In genomic region chr1:111592389-111593361, GRCh38 we compare ENCODE assay signal across 8 cellular contexts. TPM values are rescaled to one million over a fixed set of nuclear protein-coding genes. Genes with fewer than 3 reads are reported as not detected.
A peak's percentile ranks its signal among the peaks of the same experiment; 100 is the strongest.
DNase-seq lines count a peak whose midpoint lies in the region; ATAC-seq and TF ChIP-seq lines count a peak whose summit lies in the region.

No MANE protein-coding gene starts in this region.

- peak overlapping the region in 1 of 2 donors; percentile 33 for H3K9ac ChIP-seq in liver (ENCODE audit: low read depth in 1 of 2, low read length in 2 of 2)

- 39% methylated on average over 11 of the region's 11 CpGs for WGBS in liver

- peaks cover 43 to 55% (median 45%) of the 10 kb centered on the region in 3 donors for H3K4me1 Mint-ChIP-seq in IgD-negative memory B cell

- ATAC-seq in GM21723 (IDR thresholded peaks at IDR 0.05; ENCODE audit: unreplicated experiment): peak; percentile 78
- ATAC-seq in activated CD4-positive, CD25-positive, alpha-beta regulatory T cell treated with anti-CD3 and anti-CD28 coated beads, Interleukin-2, amount 50 U/mL, for 24 hours: peak; percentile 94 to 96

- H3K4me3 ChIP-seq in liver (ENCODE audit: low read depth in 1 of 3, low read length in 3 of 3): no peak overlapping the region

- H3K27me3 Mint-ChIP-seq in IgD-negative memory B cell: no peaks in the 10 kb centered on the region

- TF ChIP-seq CTCF in liver (IDR thresholded peaks at IDR 0.05; ENCODE audit: low read depth, low read length, missing input control): no peak

- peak; percentile 11 to 30 for TF ChIP-seq RAD21 in liver (IDR thresholded peaks at IDR 0.05)

- no peaks in the 10 kb centered on the region for H3K9me3 ChIP-seq in liver (ENCODE audit: control insufficient read depth in 4 of 4, low read length in 3 of 4)

- in situ Hi-C loops in G401 (cut with HindIII; ENCODE audit: low sequenced_read_pairs): no loop called here

- H3K4me1 ChIP-seq in liver (ENCODE audit: control insufficient read depth in 4 of 4, insufficient read depth in 4 of 4, low read length in 3 of 4): peaks cover 0 to 15% (median 4%) of the 10 kb centered on the region in 4 donors

- H3K27me3 ChIP-seq in liver (ENCODE audit: control insufficient read depth in 4 of 4, insufficient read depth in 4 of 4, low read length in 3 of 4): no peaks in the 10 kb centered on the region

- H3K4me3 Mint-ChIP-seq in IgD-negative memory B cell: peak overlapping the region; percentile 26 to 80 (median 34)

- no peaks in the 10 kb centered on the region for H3K36me3 Mint-ChIP-seq in IgD-negative memory B cell

- no peaks in the 10 kb centered on the region for H3K36me3 ChIP-seq in liver (ENCODE audit: control insufficient read depth in 4 of 4, insufficient read depth in 3 of 4, low read depth in 1 of 4, low read length in 3 of 4)

- H3K27ac Mint-ChIP-seq in IgD-negative memory B cell: peak overlapping the region; percentile 76 to 89 (median 79)

- DNase-seq in G401 (ENCODE audit: low spot score): peak; percentile 47
- peak; percentile 74 for DNase-seq in cerebellar cortex (ENCODE audit: low spot score)
- DNase-seq in stimulated activated CD4-positive, alpha-beta T cell treated with anti-CD3 and anti-CD28 coated beads, Interleukin-4, amount 100 ng/mL, for 4 hours: peak; percentile 92 to 98
- no peak for DNase-seq in NCI-H446 (lab: John Stamatoyannopoulos, UW)

- peak overlapping the region; percentile 25 to 29 for H3K27ac ChIP-seq in liver (ENCODE audit: low read depth in 1 of 2, low read length in 2 of 2)

- no peaks in the 10 kb centered on the region for H3K9me3 Mint-ChIP-seq in IgD-negative memory B cell

TF ChIP-seq in liver, 16 proteins besides CTCF, POLR2A, EP300 and RAD21:
- no peak for TF ChIP-seq YY1 (IDR thresholded peaks at IDR 0.05)
- peak; percentile 61 for TF ChIP-seq NR2F2 (IDR thresholded peaks at IDR 0.05)
- no peak for TF ChIP-seq HNF4G (IDR thresholded peaks at IDR 0.05)
- TF ChIP-seq, protein P1, sequence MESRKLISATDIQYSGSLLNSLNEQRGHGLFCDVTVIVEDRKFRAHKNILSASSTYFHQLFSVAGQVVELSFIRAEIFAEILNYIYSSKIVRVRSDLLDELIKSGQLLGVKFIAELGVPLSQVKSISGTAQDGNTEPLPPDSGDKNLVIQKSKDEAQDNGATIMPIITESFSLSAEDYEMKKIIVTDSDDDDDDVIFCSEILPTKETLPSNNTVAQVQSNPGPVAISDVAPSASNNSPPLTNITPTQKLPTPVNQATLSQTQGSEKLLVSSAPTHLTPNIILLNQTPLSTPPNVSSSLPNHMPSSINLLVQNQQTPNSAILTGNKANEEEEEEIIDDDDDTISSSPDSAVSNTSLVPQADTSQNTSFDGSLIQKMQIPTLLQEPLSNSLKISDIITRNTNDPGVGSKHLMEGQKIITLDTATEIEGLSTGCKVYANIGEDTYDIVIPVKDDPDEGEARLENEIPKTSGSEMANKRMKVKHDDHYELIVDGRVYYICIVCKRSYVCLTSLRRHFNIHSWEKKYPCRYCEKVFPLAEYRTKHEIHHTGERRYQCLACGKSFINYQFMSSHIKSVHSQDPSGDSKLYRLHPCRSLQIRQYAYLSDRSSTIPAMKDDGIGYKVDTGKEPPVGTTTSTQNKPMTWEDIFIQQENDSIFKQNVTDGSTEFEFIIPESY (IDR thresholded peaks at IDR 0.05): peak; percentile 22
- peak; percentile 60 for TF ChIP-seq SP1 (IDR thresholded peaks at IDR 0.05)
- peak; percentile 6 to 17 for TF ChIP-seq RXRA (IDR thresholded peaks at IDR 0.05)
- TF ChIP-seq EGR1 (IDR thresholded peaks at IDR 0.05; ENCODE audit: low read depth in 2 of 2): peak; percentile 35 to 65
- peak; percentile 47 to 71 for TF ChIP-seq JUND (IDR thresholded peaks at IDR 0.05)
TF ChIP-seq in liver: peak in this region for 6.

RNA-seq across cellular contexts. Expression of gene RAP1A, which starts 26.9 kb away (rescaled TPM):
- total RNA-seq in G401 (2014; rRNA removed; shearing (Covaris generic)): 29.9 and 38.6 TPM in 2 replicates
- 44.9 TPM for polyA plus RNA-seq in IgD-negative memory B cell
- total RNA-seq in liver: 10 to 100 TPM; 14.2 to 31.4 TPM
- polyA plus RNA-seq in liver: 10 to 100 TPM; 23.1 to 28.6 TPM

Comparison
In these comparisons a context has a peak if more than half of its experiments do, and no peak if none do; other contexts are left out.
1. DNase-seq: peak in G401 (single experiment), cerebellar cortex (single experiment) and stimulated activated CD4-positive, alpha-beta T cell treated with anti-CD3 and anti-CD28 coated beads, Interleukin-4, amount 100 ng/mL, for 4 hours (2 of 2); none in NCI-H446 (0 of 2).